24 cellular contexts compared by ENCODE assay signal in genomic region chr12:14357496-14357895, GRCh38.
"Had no signal": no experiment of that assay in that cellular context is flagged by ENCODE, and none has a peak within 500 bp of the region (broad histone marks: within the 10 kb centered on the region; RNA-seq: fewer than 3 reads in every experiment).

No MANE protein-coding gene starts in this region.

- H3K27ac ChIP-seq: colonic mucosa, epithelial cell of prostate, gastrocnemius medialis, heart right ventricle, ovary, psoas muscle, sigmoid colon, spleen had no signal

- H3K9me3 ChIP-seq: colonic mucosa, gastrocnemius medialis, ovary had no signal

- H3K4me1 ChIP-seq: colonic mucosa, gastrocnemius medialis, heart right ventricle, psoas muscle, sigmoid colon had no signal

- H3K4me3 ChIP-seq: colonic mucosa, gastrocnemius medialis, heart right ventricle, ovary, psoas muscle, sigmoid colon, spleen had no signal

- H3K36me3 ChIP-seq: colonic mucosa, gastrocnemius medialis, heart right ventricle, ovary, sigmoid colon, spleen had no signal

- DNase-seq: colonic mucosa; effector CD8-positive, alpha-beta T cell; endodermal cell; gastrocnemius medialis; heart right ventricle; hippocampal formation; islet precursor cell; kidney glomerular epithelial cell; left colon; mammary epithelial cell; naive thymus-derived CD8-positive, alpha-beta T cell; nephron progenitor cell; occipital lobe; ovary; posterior cingulate gyrus; psoas muscle; right cardiac atrium; sigmoid colon; spleen; stimulated activated CD4-positive, alpha-beta T cell treated with anti-CD3 and anti-CD28 coated beads, Interleukin-2, amount 100 ng/mL, for 48 hours; stimulated activated naive B cell treated with anti-CD40 and anti-IgM and Interleukin-4, amounts not matched to agents 10 μg/mL and 1 μg/mL and 100 μg/mL, for 72 hours; trophoblast cell had no signal

- ATAC-seq: esophagus mucosa; gastrocnemius medialis; heart right ventricle; left colon; naive thymus-derived CD8-positive, alpha-beta T cell; psoas muscle; right cardiac atrium; stimulated activated naive B cell treated with anti-CD40 and anti-IgM and Interleukin-4, amounts not matched to agents 10 μg/mL and 1 μg/mL and 100 μg/mL, for 72 hours had no signal

- H3K27me3 ChIP-seq: colonic mucosa, gastrocnemius medialis, heart right ventricle, ovary, sigmoid colon, spleen had no signal
